ENCODE assay signal across 23 cellular contexts in genomic region chr2:122061206-122061605, GRCh38.
DNase-seq lines count a peak whose midpoint lies in the region; ATAC-seq and TF ChIP-seq lines count a peak whose summit lies in the region.
"Had no signal": no experiment of that assay in that cellular context is flagged by ENCODE, and none has a peak within 500 bp of the region (broad histone marks: within the 10 kb centered on the region; RNA-seq: fewer than 3 reads in every experiment).

No MANE protein-coding gene starts in this region.

- no peak overlapping the region for H2AK5ac ChIP-seq in mesendoderm (ENCODE audit: low read length)

- no peaks in the 10 kb centered on the region for H3K4me1 ChIP-seq in right atrium auricular region
- H3K4me1 ChIP-seq in mesendoderm (ENCODE audit: control insufficient read depth, low read depth, low read length), result peaks cover 7% of the 10 kb centered on the region
- no peaks in the 10 kb centered on the region for H3K4me1 ChIP-seq in uterus
- H3K4me1 ChIP-seq: HAP-1, SJSA1 had no signal

- H3K23ac ChIP-seq in mesendoderm (ENCODE audit: low read length), result no peak overlapping the region

- H3K18ac ChIP-seq in mesendoderm (ENCODE audit: low read length), result no peak overlapping the region

- H3K4me2 ChIP-seq in mesendoderm (ENCODE audit: low read length), result no peak overlapping the region
- H3K4me2 ChIP-seq: BLaER1 treated with 17β-estradiol and CSF1 and Interleukin-3, amounts not matched to agents 10 nM and 100 nM had no signal

- H3K36me3 ChIP-seq in right atrium auricular region, result no peaks in the 10 kb centered on the region
- no peaks in the 10 kb centered on the region for H3K36me3 ChIP-seq in mesendoderm (ENCODE audit: control insufficient read depth, insufficient read depth, low read length)
- H3K36me3 ChIP-seq in uterus, result no peaks in the 10 kb centered on the region
- H3K36me3 ChIP-seq: BLaER1 treated with 17β-estradiol and CSF1 and Interleukin-3, amounts not matched to agents 10 nM and 100 nM; HAP-1; MG63; SJSA1 had no signal

- no peak overlapping the region for H2BK5ac ChIP-seq in mesendoderm (ENCODE audit: low read length)

- DNase-seq in right atrium auricular region (ENCODE audit: low spot score) (peak; percentile 7), left ventricle myocardium superior (no peak), NCI-H460 (ENCODE audit: extremely low read depth, low read depth) (peak; percentile 80), mesendoderm (peak; percentile 28), NCI-H1048 (lab: John Stamatoyannopoulos, UW) (no peak), uterus (no peak)
- DNase-seq in activated CD4-positive, alpha-beta T cell treated with anti-CD3 and anti-CD28 coated beads, Interleukin-2, amount 50 U/mL, for 4 hours, result no peak
- DNase-seq: AML-193; CD4-positive, alpha-beta T cell; DMS53; GOT3; HFFc6; KG1; MG63; NCI-H1092; NCI-H1417 treated with DMSO at 0.1 percent for 48 hours; NCI-H187 treated with DMSO at 0.1 percent for 48 hours; NCI-H526 treated with DMSO at 0.1 percent for 48 hours; Right ventricle myocardium superior; RPMI8226 had no signal

- no peak overlapping the region for H2BK15ac ChIP-seq in mesendoderm (replicated peaks; ENCODE audit: low read depth)

- no peak overlapping the region for H3K27ac ChIP-seq in right atrium auricular region
- H3K27ac ChIP-seq in mesendoderm (ENCODE audit: low read depth, low read length), result no peak overlapping the region
- H3K27ac ChIP-seq in uterus, result no peak overlapping the region
- H3K27ac ChIP-seq: BLaER1 treated with 17β-estradiol and CSF1 and Interleukin-3, amounts not matched to agents 10 nM and 100 nM; SJSA1 had no signal

- intact Hi-C loops in left ventricle myocardium superior (cut with micrococcal nuclease), result no loop called here
- intact Hi-C loops in uterus (cut with DNase I; ENCODE audit: low total_unique reads), result no loop called here

- no peak for ATAC-seq in left ventricle myocardium superior

- H3K79me2 ChIP-seq in mesendoderm (ENCODE audit: control insufficient read depth, insufficient read depth, low read length), result no peaks in the 10 kb centered on the region

- H3K79me1 ChIP-seq in mesendoderm (ENCODE audit: low read length), result no peaks in the 10 kb centered on the region

- H3K9me3 ChIP-seq in right atrium auricular region (no peaks in the 10 kb centered on the region), uterus (no peaks in the 10 kb centered on the region)
- H3K9me3 ChIP-seq: HAP-1, MG63, SJSA1 had no signal

- H3K9ac ChIP-seq in mesendoderm (ENCODE audit: low read length), result no peak overlapping the region
- H3K9ac ChIP-seq: BLaER1 treated with 17β-estradiol and CSF1 and Interleukin-3, amounts not matched to agents 10 nM and 100 nM had no signal

- WGBS in mesendoderm (ENCODE audit: extremely low coverage, insufficient coverage, low lambda C conversion rate), result no CpG with 5 or more reads among the region's 2 CpGs

- no peak overlapping the region for H4K8ac ChIP-seq in mesendoderm (ENCODE audit: low read depth, low read length)

- no peak overlapping the region for H3K4me3 ChIP-seq in right atrium auricular region
- no peak overlapping the region for H3K4me3 ChIP-seq in mesendoderm (ENCODE audit: low read length)
- no peak overlapping the region for H3K4me3 ChIP-seq in uterus
- H3K4me3 ChIP-seq: BLaER1 treated with 17β-estradiol and CSF1 and Interleukin-3, amounts not matched to agents 10 nM and 100 nM; HAP-1; MG63; SJSA1 had no signal

- TF ChIP-seq POLR2A in uterus (IDR thresholded peaks at IDR 0.05), result no peak

- no peaks in the 10 kb centered on the region for H3K27me3 ChIP-seq in right atrium auricular region
- H3K27me3 ChIP-seq in mesendoderm (ENCODE audit: insufficient read depth, low read length, poor library complexity), result no peaks in the 10 kb centered on the region
- no peaks in the 10 kb centered on the region for H3K27me3 ChIP-seq in uterus
- H3K27me3 ChIP-seq: BLaER1 treated with 17β-estradiol and CSF1 and Interleukin-3, amounts not matched to agents 10 nM and 100 nM; MG63; SJSA1 had no signal

- no peak overlapping the region for H3K56ac ChIP-seq in mesendoderm (ENCODE audit: low read length)

- no peak overlapping the region for H2BK120ac ChIP-seq in mesendoderm (ENCODE audit: low read depth, low read length)

- no peak for TF ChIP-seq CTCF in right atrium auricular region (IDR thresholded peaks at IDR 0.05)
- no peak for TF ChIP-seq CTCF in uterus (IDR thresholded peaks at IDR 0.05)

- no peak overlapping the region for H4K5ac ChIP-seq in mesendoderm (ENCODE audit: low read length)

- no peak overlapping the region for H3K4ac ChIP-seq in mesendoderm (ENCODE audit: low read depth, low read length)

Comparison
In these comparisons a context has a peak if more than half of its experiments do, and no peak if none do; other contexts are left out.
1. DNase-seq: peak in right atrium auricular region (single experiment), NCI-H460 (single experiment) and mesendoderm (single experiment); none in left ventricle myocardium superior (single experiment), activated CD4-positive, alpha-beta T cell treated with anti-CD3 and anti-CD28 coated beads, Interleukin-2, amount 50 U/mL, for 4 hours (0 of 2), NCI-H1048 (single experiment) and uterus (0 of 2).